In genomic region chr5:119054082-119054481, GRCh38 we compare ENCODE assay signal across 33 cellular contexts.
"Had no signal": no experiment of that assay in that cellular context is flagged by ENCODE, and none has a peak within 500 bp of the region (broad histone marks: within the 10 kb centered on the region; RNA-seq: fewer than 3 reads in every experiment).

No MANE protein-coding gene starts in this region.

- ATAC-seq: activated naive CD4-positive, alpha-beta T cell treated with anti-CD3 and anti-CD28 coated beads, Interleukin-2, amount 50 U/mL, for 72 hours; activated naive CD8-positive, alpha-beta T cell treated with anti-CD3 and anti-CD28 coated beads, Interleukin-2, amount 50 U/mL, for 24 hours; activated T-cell treated with anti-CD3 and anti-CD28 coated beads, Interleukin-2, amount 50 U/mL, for 4 hours; activated T-cell treated with anti-CD3 and anti-CD28 coated beads, Interleukin-2, amount 50 U/mL, for 72 hours; activated T-helper 17 cell treated with anti-CD3 and anti-CD28 coated beads, Interleukin-2, amount 50 U/mL, for 72 hours; body of pancreas had no signal

- H3K36me3 ChIP-seq: adrenal gland, ascending aorta, brain microvascular endothelial cell, breast epithelium, cardiac muscle cell had no signal

- H3K9me3 ChIP-seq: adrenal gland, ascending aorta, body of pancreas, breast epithelium had no signal

- FAIRE-seq: astrocyte, bronchial epithelial cell, colon had no signal

- H3K4me3 ChIP-seq: adrenal gland, ascending aorta, body of pancreas, breast epithelium, cardiac muscle cell had no signal

- H3K27me3 ChIP-seq: adrenal gland, ascending aorta, body of pancreas, brain microvascular endothelial cell, breast epithelium, cardiac muscle cell had no signal

- H3K4me1 ChIP-seq: adrenal gland, ascending aorta, breast epithelium had no signal

- H3K27ac ChIP-seq: adrenal gland, ascending aorta, body of pancreas, brain microvascular endothelial cell, breast epithelium, cardiac muscle cell had no signal

- DNase-seq: activated effector memory CD4-positive, alpha-beta T cell treated with anti-CD3 and anti-CD28 coated beads, Interleukin-2, amount 50 U/mL, for 16 hours; activated effector memory CD4-positive, alpha-beta T cell treated with Interleukin-2 at 50 U/mL for 16 hours; activated gamma-delta T cell; activated gamma-delta T cell treated with Interleukin-2 at 50 U/mL for 16 hours; activated naive CD4-positive, alpha-beta T cell; activated naive CD4-positive, alpha-beta T cell treated with anti-CD3 and anti-CD28 coated beads for 36 hours; activated naive CD4-positive, alpha-beta T cell treated with anti-CD3 and anti-CD28 coated beads, Interleukin-2, amount 10 ng/mL, durations not matched to agents 7 days and 5 days; activated naive CD4-positive, alpha-beta T cell treated with anti-CD3 and anti-CD28 coated beads, Interleukin-2, amount 50 U/mL, for 16 hours; activated naive CD4-positive, alpha-beta T cell treated with Interleukin-2 at 50 U/mL for 16 hours; activated naive CD8-positive, alpha-beta T cell treated with anti-CD3 and anti-CD28 coated beads for 36 hours; activated naive CD8-positive, alpha-beta T cell treated with anti-CD3 and anti-CD28 coated beads, Interleukin-2, amount 10 ng/mL, durations not matched to agents 7 days and 5 days; activated naive CD8-positive, alpha-beta T cell treated with anti-CD3 and anti-CD28 coated beads, Interleukin-2, amount 50 U/mL, for 24 hours; activated T-cell treated with anti-CD3 and anti-CD28 coated beads, Interleukin-2, amount 50 U/mL, for 4 hours; activated T-cell treated with anti-CD3 and anti-CD28 coated beads, Interleukin-2, amount 50 U/mL, for 48 hours; activated T-cell treated with anti-CD3 and anti-CD28 coated beads, Interleukin-2, amount 50 U/mL, for 72 hours; adrenal gland; amniotic stem cell; amygdala; anterior cingulate cortex; aorta; body of pancreas; brain microvascular endothelial cell; caudate nucleus; central memory CD4-positive, alpha-beta T cell; cerebellar nuclear complex had no signal
